ENCODE assay signal across 22 cellular contexts in genomic region chr2:168354499-168354898, GRCh38.
A peak's percentile ranks its signal among the peaks of the same experiment; 100 is the strongest.
DNase-seq lines count a peak whose midpoint lies in the region; ATAC-seq lines count a peak whose summit lies in the region.
"Had no signal": no experiment of that assay in that cellular context is flagged by ENCODE, and none has a peak within 500 bp of the region (broad histone marks: within the 10 kb centered on the region; RNA-seq: fewer than 3 reads in every experiment).

No MANE protein-coding gene starts in this region.

- POLR2A ChIA-PET in naive thymus-derived CD8-positive, alpha-beta T cell (lab: Charles Lee): no interaction called here

- no peaks in the 10 kb centered on the region for H3K27me3 Mint-ChIP-seq in naive thymus-derived CD8-positive, alpha-beta T cell
- H3K27me3 Mint-ChIP-seq in activated naive CD8-positive, alpha-beta T cell treated with anti-CD3 and anti-CD28 coated beads for 36 hours: no peaks in the 10 kb centered on the region

- H3K4me3 Mint-ChIP-seq in naive thymus-derived CD8-positive, alpha-beta T cell: peak overlapping the region in 5 of 10 donors; percentile 0 to 58 (median 20)
- H3K4me3 Mint-ChIP-seq in activated naive CD8-positive, alpha-beta T cell treated with anti-CD3 and anti-CD28 coated beads for 36 hours: no peak overlapping the region
- H3K4me3 Mint-ChIP-seq: endodermal cell; T-helper 2 cell treated with Interferon-gamma antibody and Interleukin-4, amounts not matched to agents 5 μg/mL and 100 μg/mL, for 36 hours; WTC11 had no signal

- peak overlapping the region in 6 of 10 donors; percentile 9 to 60 (median 32) for H3K27ac Mint-ChIP-seq in naive thymus-derived CD8-positive, alpha-beta T cell
- no peak overlapping the region for H3K27ac Mint-ChIP-seq in activated naive CD8-positive, alpha-beta T cell treated with anti-CD3 and anti-CD28 coated beads for 36 hours
- H3K27ac Mint-ChIP-seq: endodermal cell; T-helper 2 cell treated with Interferon-gamma antibody and Interleukin-4, amounts not matched to agents 5 μg/mL and 100 μg/mL, for 36 hours; WTC11 had no signal

- peaks cover 21 to 40% (median 33%) of the 10 kb centered on the region in 4 donors for H3K4me1 Mint-ChIP-seq in naive thymus-derived CD8-positive, alpha-beta T cell
- H3K4me1 Mint-ChIP-seq in activated naive CD8-positive, alpha-beta T cell treated with anti-CD3 and anti-CD28 coated beads for 36 hours: peaks cover 20% of the 10 kb centered on the region

- H3K36me3 Mint-ChIP-seq in naive thymus-derived CD8-positive, alpha-beta T cell: peaks cover 0 to 6% (median 0%) of the 10 kb centered on the region in 3 donors
- H3K36me3 Mint-ChIP-seq in activated naive CD8-positive, alpha-beta T cell treated with anti-CD3 and anti-CD28 coated beads for 36 hours: no peaks in the 10 kb centered on the region

- peak; percentile 75 to 89 for ATAC-seq in naive thymus-derived CD8-positive, alpha-beta T cell
- ATAC-seq: gastrocnemius medialis had no signal

- peak; percentile 76 for DNase-seq in NCI-H748 (lab: John Stamatoyannopoulos, UW; ENCODE audit: unreplicated experiment)
- no peak for DNase-seq in NCI-H748 treated with DMSO at 0.1 percent for 48 hours (lab: John Stamatoyannopoulos, UW)
- DNase-seq in MV-4-11 (lab: John Stamatoyannopoulos, UW): peak; percentile 21
- peak; percentile 19 for DNase-seq in NCI-H69 (lab: John Stamatoyannopoulos, UW)
- peak in 3 of 10 donors; percentile 32 to 49 (median 35) for DNase-seq in naive thymus-derived CD8-positive, alpha-beta T cell
- DNase-seq in C1 segment of cervical spinal cord (lab: John Stamatoyannopoulos, UW): no peak
- DNase-seq in activated naive CD8-positive, alpha-beta T cell treated with anti-CD3 and anti-CD28 coated beads for 36 hours: no peak
- no peak for DNase-seq in dedifferentiated amniotic fluid mesenchymal stem cell (ENCODE audit: extremely low spot score)
- DNase-seq: activated effector memory CD4-positive, alpha-beta T cell treated with anti-CD3 and anti-CD28 coated beads, Interleukin-2, amount 50 U/mL, for 16 hours; colonic mucosa; endodermal cell; esophagus squamous epithelium; gastrocnemius medialis; islet precursor cell; Karpas-422; NCI-H446 treated with DMSO at 0.1 percent for 48 hours; sigmoid colon; stimulated activated CD4-positive, alpha-beta T cell treated with anti-CD3 and anti-CD28 coated beads, Interleukin-15, amount 100 ng/mL, for 24 hours; stomach; transverse colon had no signal

- H3K9me3 Mint-ChIP-seq in naive thymus-derived CD8-positive, alpha-beta T cell: peaks cover 0 to 10% (median 4%) of the 10 kb centered on the region in 9 donors
- peaks cover 8% of the 10 kb centered on the region for H3K9me3 Mint-ChIP-seq in activated naive CD8-positive, alpha-beta T cell treated with anti-CD3 and anti-CD28 coated beads for 36 hours

Comparison
In these comparisons a context has a peak if more than half of its experiments do, and no peak if none do; other contexts are left out.
1. DNase-seq: peak in NCI-H748 (single experiment), MV-4-11 (single experiment) and NCI-H69 (single experiment); none in NCI-H748 treated with DMSO at 0.1 percent for 48 hours (single experiment), C1 segment of cervical spinal cord (0 of 14), activated naive CD8-positive, alpha-beta T cell treated with anti-CD3 and anti-CD28 coated beads for 36 hours (single experiment) and dedifferentiated amniotic fluid mesenchymal stem cell (single experiment).